Comparison of ENCODE assay signal across 1 cellular context in the genomic region with DNA sequence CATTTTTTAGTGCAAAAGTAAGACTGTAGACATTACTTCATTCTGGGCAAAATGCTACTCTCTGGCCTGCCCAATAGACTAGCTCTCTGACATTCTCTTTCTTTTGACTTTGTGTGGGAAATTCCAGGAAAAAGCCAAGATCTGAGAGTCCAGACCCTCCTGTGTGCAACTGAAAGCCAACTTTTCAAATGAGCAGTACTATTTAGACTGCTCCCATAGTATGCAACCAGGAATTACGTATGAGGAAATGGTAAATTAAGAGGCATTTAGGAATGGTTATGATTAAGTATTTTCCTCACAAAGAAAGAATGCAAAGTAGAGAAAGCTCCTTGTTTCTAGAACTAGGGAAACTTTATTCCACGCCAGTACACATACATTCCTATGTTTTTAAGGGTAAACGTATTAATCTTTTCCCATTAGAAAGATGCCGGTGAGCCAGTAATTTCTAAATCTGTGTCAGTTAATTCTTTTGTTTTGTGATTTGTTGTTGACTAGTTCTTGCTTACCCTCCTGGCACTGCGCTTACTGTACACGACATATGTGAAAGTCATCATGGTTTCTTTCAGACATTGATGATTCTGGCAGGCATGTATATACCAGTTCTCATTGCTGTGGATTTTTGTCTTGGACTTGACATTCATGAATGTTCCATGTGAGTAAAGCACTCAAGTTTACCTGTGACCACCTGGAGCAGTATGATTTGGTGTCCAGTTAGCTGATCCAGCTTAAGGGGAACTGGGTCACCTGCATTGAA.
TF ChIP-seq lines count a peak whose summit lies in the region.

No MANE protein-coding gene starts in this region.

TF ChIP-seq in SK-N-SH, 30 proteins besides CTCF, POLR2A, EP300 and RAD21:
- TF ChIP-seq GABPA (IDR thresholded peaks at IDR 0.05; ENCODE audit: low read depth), result no peak
- no peak for TF ChIP-seq NRF1 (IDR thresholded peaks at IDR 0.05; ENCODE audit: low read depth, low read length)
- TF ChIP-seq GATA2 (CRISPR knock-in tag; IDR thresholded peaks at IDR 0.05), result no peak
- TF ChIP-seq, protein P1, sequence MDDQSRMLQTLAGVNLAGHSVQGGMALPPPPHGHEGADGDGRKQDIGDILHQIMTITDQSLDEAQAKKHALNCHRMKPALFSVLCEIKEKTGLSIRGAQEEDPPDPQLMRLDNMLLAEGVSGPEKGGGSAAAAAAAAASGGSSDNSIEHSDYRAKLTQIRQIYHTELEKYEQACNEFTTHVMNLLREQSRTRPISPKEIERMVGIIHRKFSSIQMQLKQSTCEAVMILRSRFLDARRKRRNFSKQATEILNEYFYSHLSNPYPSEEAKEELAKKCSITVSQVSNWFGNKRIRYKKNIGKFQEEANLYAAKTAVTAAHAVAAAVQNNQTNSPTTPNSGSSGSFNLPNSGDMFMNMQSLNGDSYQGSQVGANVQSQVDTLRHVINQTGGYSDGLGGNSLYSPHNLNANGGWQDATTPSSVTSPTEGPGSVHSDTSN (IDR thresholded peaks at IDR 0.05), result 0 out of 2 replicates have a peak, but pooled peaks have one; percentile 6
- TF ChIP-seq RFX5 (IDR thresholded peaks at IDR 0.05; ENCODE audit: low read length), result no peak
- peak; percentile 13; the same call in 1 of the 2 replicates for TF ChIP-seq POLR2AphosphoS5 (IDR thresholded peaks at IDR 0.05; ENCODE audit: low read depth, low read length)
- peak; percentile 42; the same call in 1 of the 2 replicates for TF ChIP-seq TCF12 (IDR thresholded peaks at IDR 0.05)
- TF ChIP-seq, protein P2, sequence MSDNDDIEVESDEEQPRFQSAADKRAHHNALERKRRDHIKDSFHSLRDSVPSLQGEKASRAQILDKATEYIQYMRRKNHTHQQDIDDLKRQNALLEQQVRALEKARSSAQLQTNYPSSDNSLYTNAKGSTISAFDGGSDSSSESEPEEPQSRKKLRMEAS (IDR thresholded peaks at IDR 0.05; ENCODE audit: low read depth), result 0 out of 2 replicates have a peak, but pooled peaks have one; percentile 33
